ENCODE assay signal across 1 cellular context in the genomic region with DNA sequence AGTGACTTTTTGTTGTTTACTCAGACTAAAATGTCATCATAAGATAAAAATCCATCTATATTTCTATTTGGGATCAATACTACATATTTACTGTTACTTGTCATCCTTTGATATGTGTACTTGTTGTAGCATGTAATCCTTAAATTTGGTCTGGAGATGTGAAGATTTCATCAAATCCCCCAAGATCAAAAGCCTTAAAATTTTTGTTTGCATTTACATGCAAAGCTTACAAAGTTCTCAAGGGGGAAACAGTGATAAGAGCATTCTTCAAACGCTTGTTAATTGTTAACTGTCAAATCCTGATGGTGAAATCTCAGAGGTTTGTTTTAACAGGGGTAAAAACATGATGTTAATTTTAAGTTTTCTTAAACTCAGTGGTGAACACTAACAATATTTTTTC.
TF ChIP-seq lines count a peak whose summit lies in the region.

No MANE protein-coding gene starts in this region.

TF ChIP-seq in HepG2, 621 proteins besides CTCF, POLR2A, EP300 and RAD21 (continued from another document and continues in another):
- TF ChIP-seq, protein P1, sequence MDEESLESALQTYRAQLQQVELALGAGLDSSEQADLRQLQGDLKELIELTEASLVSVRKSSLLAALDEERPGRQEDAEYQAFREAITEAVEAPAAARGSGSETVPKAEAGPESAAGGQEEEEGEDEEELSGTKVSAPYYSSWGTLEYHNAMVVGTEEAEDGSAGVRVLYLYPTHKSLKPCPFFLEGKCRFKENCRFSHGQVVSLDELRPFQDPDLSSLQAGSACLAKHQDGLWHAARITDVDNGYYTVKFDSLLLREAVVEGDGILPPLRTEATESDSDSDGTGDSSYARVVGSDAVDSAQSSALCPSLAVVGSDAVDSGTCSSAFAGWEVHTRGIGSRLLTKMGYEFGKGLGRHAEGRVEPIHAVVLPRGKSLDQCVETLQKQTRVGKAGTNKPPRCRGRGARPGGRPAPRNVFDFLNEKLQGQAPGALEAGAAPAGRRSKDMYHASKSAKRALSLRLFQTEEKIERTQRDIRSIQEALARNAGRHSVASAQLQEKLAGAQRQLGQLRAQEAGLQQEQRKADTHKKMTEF (CRISPR knock-in tag; IDR thresholded peaks at IDR 0.05), result peak; percentile 49
- TF ChIP-seq KDM6A (CRISPR knock-in tag; IDR thresholded peaks at IDR 0.05; ENCODE audit: low read depth) (peak; percentile 27; the same call in 1 of the 2 replicates), ZNF781 (CRISPR knock-in tag; IDR thresholded peaks at IDR 0.05; ENCODE audit: borderline replicate concordance, not compliant biosample characterization) (no peak), FOXA1 (IDR thresholded peaks at IDR 0.05) (no peak), FOXA1 (CRISPR knock-in tag; IDR thresholded peaks at IDR 0.05) (peak; percentile 77), ZNF224 (CRISPR knock-in tag; IDR thresholded peaks at IDR 0.05) (no peak), ZNF616 (CRISPR knock-in tag; IDR thresholded peaks at IDR 0.05; ENCODE audit: low read depth) (no peak), KLF12 (CRISPR knock-in tag; IDR thresholded peaks at IDR 0.05; ENCODE audit: borderline replicate concordance) (no peak), KAT2B (IDR thresholded peaks at IDR 0.05; ENCODE audit: borderline replicate concordance, low read depth, low read length) (peak; percentile 47; the same call in 1 of the 2 replicates), GFI1 (CRISPR knock-in tag; IDR thresholded peaks at IDR 0.05; ENCODE audit: borderline replicate concordance) (peak; percentile 91), ZNF20 (CRISPR knock-in tag; IDR thresholded peaks at IDR 0.05) (no peak), BHLHE40 (IDR thresholded peaks at IDR 0.05; ENCODE audit: low read length) (no peak), CREB1 (IDR thresholded peaks at IDR 0.05) (no peak), CREB1 (CRISPR knock-in tag; IDR thresholded peaks at IDR 0.05) (peak; percentile 61; the same call in 1 of the 2 replicates), NCOR1 (IDR thresholded peaks at IDR 0.05; ENCODE audit: borderline replicate concordance, low read length) (peak; percentile 78; the same call in 1 of the 2 replicates), ISL2 (CRISPR knock-in tag; IDR thresholded peaks at IDR 0.05) (peak; percentile 97), SKI (IDR thresholded peaks at IDR 0.05; ENCODE audit: partially characterized antibody) (peak; percentile 54), MTA1 (CRISPR knock-in tag; IDR thresholded peaks at IDR 0.05; ENCODE audit: borderline replicate concordance) (no peak), NKX3-1 (CRISPR knock-in tag; IDR thresholded peaks at IDR 0.05) (peak; percentile 89), NFIC (IDR thresholded peaks at IDR 0.05; ENCODE audit: low read length) (peak; percentile 71; the same call in 1 of the 2 replicates), ZNF225 (CRISPR knock-in tag; IDR thresholded peaks at IDR 0.05) (no peak), TBX3 (IDR thresholded peaks at IDR 0.05; ENCODE audit: borderline replicate concordance) (peak; percentile 67; the same call in 1 of the 2 replicates), ZNF430 (CRISPR knock-in tag; IDR thresholded peaks at IDR 0.05) (no peak), LCORL (IDR thresholded peaks at IDR 0.05) (0 out of 2 replicates have a peak, but pooled peaks have one; percentile 56), LCORL (CRISPR knock-in tag; IDR thresholded peaks at IDR 0.05) (0 out of 2 replicates have a peak, but pooled peaks have one; percentile 43), ZBTB21 (CRISPR knock-in tag; IDR thresholded peaks at IDR 0.05) (no peak), SOX6 (IDR thresholded peaks at IDR 0.05) (no peak), SOX6 (CRISPR knock-in tag; IDR thresholded peaks at IDR 0.05) (peak; percentile 74; the same call in 1 of the 2 replicates), NCOA2 (CRISPR knock-in tag; IDR thresholded peaks at IDR 0.05) (peak; percentile 86), ONECUT2 (CRISPR knock-in tag; IDR thresholded peaks at IDR 0.05) (peak; percentile 89)
- TF ChIP-seq, protein P2, sequence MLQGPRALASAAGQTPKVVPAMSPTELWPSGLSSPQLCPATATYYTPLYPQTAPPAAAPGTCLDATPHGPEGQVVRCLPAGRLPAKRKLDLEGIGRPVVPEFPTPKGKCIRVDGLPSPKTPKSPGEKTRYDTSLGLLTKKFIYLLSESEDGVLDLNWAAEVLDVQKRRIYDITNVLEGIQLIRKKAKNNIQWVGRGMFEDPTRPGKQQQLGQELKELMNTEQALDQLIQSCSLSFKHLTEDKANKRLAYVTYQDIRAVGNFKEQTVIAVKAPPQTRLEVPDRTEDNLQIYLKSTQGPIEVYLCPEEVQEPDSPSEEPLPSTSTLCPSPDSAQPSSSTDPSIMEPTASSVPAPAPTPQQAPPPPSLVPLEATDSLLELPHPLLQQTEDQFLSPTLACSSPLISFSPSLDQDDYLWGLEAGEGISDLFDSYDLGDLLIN (CRISPR knock-in tag; IDR thresholded peaks at IDR 0.05; ENCODE audit: borderline replicate concordance), result no peak
- TF ChIP-seq, protein P3, sequence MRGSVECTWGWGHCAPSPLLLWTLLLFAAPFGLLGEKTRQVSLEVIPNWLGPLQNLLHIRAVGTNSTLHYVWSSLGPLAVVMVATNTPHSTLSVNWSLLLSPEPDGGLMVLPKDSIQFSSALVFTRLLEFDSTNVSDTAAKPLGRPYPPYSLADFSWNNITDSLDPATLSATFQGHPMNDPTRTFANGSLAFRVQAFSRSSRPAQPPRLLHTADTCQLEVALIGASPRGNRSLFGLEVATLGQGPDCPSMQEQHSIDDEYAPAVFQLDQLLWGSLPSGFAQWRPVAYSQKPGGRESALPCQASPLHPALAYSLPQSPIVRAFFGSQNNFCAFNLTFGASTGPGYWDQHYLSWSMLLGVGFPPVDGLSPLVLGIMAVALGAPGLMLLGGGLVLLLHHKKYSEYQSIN (CRISPR knock-in tag; IDR thresholded peaks at IDR 0.05; ENCODE audit: borderline replicate concordance), result no peak
- TF ChIP-seq, protein P4, sequence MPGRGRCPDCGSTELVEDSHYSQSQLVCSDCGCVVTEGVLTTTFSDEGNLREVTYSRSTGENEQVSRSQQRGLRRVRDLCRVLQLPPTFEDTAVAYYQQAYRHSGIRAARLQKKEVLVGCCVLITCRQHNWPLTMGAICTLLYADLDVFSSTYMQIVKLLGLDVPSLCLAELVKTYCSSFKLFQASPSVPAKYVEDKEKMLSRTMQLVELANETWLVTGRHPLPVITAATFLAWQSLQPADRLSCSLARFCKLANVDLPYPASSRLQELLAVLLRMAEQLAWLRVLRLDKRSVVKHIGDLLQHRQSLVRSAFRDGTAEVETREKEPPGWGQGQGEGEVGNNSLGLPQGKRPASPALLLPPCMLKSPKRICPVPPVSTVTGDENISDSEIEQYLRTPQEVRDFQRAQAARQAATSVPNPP (CRISPR knock-in tag; IDR thresholded peaks at IDR 0.05), result 0 out of 2 replicates have a peak, but pooled peaks have one; percentile 50
- TF ChIP-seq, protein P5, sequence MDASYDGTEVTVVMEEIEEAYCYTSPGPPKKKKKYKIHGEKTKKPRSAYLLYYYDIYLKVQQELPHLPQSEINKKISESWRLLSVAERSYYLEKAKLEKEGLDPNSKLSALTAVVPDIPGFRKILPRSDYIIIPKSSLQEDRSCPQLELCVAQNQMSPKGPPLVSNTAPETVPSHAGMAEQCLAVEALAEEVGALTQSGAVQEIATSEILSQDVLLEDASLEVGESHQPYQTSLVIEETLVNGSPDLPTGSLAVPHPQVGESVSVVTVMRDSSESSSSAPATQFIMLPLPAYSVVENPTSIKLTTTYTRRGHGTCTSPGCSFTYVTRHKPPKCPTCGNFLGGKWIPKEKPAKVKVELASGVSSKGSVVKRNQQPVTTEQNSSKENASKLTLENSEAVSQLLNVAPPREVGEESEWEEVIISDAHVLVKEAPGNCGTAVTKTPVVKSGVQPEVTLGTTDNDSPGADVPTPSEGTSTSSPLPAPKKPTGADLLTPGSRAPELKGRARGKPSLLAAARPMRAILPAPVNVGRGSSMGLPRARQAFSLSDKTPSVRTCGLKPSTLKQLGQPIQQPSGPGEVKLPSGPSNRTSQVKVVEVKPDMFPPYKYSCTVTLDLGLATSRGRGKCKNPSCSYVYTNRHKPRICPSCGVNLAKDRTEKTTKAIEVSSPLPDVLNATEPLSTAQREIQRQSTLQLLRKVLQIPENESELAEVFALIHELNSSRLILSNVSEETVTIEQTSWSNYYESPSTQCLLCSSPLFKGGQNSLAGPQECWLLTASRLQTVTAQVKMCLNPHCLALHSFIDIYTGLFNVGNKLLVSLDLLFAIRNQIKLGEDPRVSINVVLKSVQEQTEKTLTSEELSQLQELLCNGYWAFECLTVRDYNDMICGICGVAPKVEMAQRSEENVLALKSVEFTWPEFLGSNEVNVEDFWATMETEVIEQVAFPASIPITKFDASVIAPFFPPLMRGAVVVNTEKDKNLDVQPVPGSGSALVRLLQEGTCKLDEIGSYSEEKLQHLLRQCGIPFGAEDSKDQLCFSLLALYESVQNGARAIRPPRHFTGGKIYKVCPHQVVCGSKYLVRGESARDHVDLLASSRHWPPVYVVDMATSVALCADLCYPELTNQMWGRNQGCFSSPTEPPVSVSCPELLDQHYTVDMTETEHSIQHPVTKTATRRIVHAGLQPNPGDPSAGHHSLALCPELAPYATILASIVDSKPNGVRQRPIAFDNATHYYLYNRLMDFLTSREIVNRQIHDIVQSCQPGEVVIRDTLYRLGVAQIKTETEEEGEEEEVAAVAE (CRISPR knock-in tag; IDR thresholded peaks at IDR 0.05; ENCODE audit: borderline replicate concordance), result no peak
- TF ChIP-seq, protein P6, sequence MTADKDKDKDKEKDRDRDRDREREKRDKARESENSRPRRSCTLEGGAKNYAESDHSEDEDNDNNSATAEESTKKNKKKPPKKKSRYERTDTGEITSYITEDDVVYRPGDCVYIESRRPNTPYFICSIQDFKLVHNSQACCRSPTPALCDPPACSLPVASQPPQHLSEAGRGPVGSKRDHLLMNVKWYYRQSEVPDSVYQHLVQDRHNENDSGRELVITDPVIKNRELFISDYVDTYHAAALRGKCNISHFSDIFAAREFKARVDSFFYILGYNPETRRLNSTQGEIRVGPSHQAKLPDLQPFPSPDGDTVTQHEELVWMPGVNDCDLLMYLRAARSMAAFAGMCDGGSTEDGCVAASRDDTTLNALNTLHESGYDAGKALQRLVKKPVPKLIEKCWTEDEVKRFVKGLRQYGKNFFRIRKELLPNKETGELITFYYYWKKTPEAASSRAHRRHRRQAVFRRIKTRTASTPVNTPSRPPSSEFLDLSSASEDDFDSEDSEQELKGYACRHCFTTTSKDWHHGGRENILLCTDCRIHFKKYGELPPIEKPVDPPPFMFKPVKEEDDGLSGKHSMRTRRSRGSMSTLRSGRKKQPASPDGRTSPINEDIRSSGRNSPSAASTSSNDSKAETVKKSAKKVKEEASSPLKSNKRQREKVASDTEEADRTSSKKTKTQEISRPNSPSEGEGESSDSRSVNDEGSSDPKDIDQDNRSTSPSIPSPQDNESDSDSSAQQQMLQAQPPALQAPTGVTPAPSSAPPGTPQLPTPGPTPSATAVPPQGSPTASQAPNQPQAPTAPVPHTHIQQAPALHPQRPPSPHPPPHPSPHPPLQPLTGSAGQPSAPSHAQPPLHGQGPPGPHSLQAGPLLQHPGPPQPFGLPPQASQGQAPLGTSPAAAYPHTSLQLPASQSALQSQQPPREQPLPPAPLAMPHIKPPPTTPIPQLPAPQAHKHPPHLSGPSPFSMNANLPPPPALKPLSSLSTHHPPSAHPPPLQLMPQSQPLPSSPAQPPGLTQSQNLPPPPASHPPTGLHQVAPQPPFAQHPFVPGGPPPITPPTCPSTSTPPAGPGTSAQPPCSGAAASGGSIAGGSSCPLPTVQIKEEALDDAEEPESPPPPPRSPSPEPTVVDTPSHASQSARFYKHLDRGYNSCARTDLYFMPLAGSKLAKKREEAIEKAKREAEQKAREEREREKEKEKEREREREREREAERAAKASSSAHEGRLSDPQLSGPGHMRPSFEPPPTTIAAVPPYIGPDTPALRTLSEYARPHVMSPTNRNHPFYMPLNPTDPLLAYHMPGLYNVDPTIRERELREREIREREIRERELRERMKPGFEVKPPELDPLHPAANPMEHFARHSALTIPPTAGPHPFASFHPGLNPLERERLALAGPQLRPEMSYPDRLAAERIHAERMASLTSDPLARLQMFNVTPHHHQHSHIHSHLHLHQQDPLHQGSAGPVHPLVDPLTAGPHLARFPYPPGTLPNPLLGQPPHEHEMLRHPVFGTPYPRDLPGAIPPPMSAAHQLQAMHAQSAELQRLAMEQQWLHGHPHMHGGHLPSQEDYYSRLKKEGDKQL (CRISPR knock-in tag; IDR thresholded peaks at IDR 0.05; ENCODE audit: low read depth), result peak; percentile 99
- TF ChIP-seq, protein P7, sequence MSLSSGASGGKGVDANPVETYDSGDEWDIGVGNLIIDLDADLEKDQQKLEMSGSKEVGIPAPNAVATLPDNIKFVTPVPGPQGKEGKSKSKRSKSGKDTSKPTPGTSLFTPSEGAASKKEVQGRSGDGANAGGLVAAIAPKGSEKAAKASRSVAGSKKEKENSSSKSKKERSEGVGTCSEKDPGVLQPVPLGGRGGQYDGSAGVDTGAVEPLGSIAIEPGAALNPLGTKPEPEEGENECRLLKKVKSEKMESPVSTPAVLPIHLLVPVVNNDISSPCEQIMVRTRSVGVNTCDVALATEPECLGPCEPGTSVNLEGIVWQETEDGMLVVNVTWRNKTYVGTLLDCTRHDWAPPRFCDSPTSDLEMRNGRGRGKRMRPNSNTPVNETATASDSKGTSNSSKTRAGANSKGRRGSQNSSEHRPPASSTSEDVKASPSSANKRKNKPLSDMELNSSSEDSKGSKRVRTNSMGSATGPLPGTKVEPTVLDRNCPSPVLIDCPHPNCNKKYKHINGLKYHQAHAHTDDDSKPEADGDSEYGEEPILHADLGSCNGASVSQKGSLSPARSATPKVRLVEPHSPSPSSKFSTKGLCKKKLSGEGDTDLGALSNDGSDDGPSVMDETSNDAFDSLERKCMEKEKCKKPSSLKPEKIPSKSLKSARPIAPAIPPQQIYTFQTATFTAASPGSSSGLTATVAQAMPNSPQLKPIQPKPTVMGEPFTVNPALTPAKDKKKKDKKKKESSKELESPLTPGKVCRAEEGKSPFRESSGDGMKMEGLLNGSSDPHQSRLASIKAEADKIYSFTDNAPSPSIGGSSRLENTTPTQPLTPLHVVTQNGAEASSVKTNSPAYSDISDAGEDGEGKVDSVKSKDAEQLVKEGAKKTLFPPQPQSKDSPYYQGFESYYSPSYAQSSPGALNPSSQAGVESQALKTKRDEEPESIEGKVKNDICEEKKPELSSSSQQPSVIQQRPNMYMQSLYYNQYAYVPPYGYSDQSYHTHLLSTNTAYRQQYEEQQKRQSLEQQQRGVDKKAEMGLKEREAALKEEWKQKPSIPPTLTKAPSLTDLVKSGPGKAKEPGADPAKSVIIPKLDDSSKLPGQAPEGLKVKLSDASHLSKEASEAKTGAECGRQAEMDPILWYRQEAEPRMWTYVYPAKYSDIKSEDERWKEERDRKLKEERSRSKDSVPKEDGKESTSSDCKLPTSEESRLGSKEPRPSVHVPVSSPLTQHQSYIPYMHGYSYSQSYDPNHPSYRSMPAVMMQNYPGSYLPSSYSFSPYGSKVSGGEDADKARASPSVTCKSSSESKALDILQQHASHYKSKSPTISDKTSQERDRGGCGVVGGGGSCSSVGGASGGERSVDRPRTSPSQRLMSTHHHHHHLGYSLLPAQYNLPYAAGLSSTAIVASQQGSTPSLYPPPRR (CRISPR knock-in tag; IDR thresholded peaks at IDR 0.05; ENCODE audit: borderline replicate concordance), result peak; percentile 98
- TF ChIP-seq, protein P8, sequence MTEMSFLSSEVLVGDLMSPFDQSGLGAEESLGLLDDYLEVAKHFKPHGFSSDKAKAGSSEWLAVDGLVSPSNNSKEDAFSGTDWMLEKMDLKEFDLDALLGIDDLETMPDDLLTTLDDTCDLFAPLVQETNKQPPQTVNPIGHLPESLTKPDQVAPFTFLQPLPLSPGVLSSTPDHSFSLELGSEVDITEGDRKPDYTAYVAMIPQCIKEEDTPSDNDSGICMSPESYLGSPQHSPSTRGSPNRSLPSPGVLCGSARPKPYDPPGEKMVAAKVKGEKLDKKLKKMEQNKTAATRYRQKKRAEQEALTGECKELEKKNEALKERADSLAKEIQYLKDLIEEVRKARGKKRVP (CRISPR knock-in tag; IDR thresholded peaks at IDR 0.05), result peak in 1 of 2 experiments; percentile 65; a peak in 2 of 4 replicates
